In genomic region chr2:191607101-191607500, GRCh38 we compare ENCODE assay signal across 17 cellular contexts.
"Had no signal": no experiment of that assay in that cellular context is flagged by ENCODE, and none has a peak within 500 bp of the region (broad histone marks: within the 10 kb centered on the region; RNA-seq: fewer than 3 reads in every experiment).

No MANE protein-coding gene starts in this region.

- H3K27ac Mint-ChIP-seq: activated naive CD8-positive, alpha-beta T cell treated with anti-CD3 and anti-CD28 coated beads for 36 hours; memory B cell; nephron had no signal

- H3K36me3 Mint-ChIP-seq: activated naive CD8-positive, alpha-beta T cell treated with anti-CD3 and anti-CD28 coated beads for 36 hours; memory B cell had no signal

- H3K4me3 ChIP-seq: cardiac muscle cell, colonic mucosa, prostate gland, right lobe of liver, suprapubic skin, upper lobe of left lung had no signal

- H3K9me3 Mint-ChIP-seq: activated naive CD8-positive, alpha-beta T cell treated with anti-CD3 and anti-CD28 coated beads for 36 hours; activated T-cell treated with anti-CD3 and anti-CD28 coated beads, Interleukin-2, amount 50 U/mL, for 4 hours; memory B cell; nephron had no signal

- ATAC-seq: activated T-cell treated with anti-CD3 and anti-CD28 coated beads, Interleukin-2, amount 50 U/mL, for 4 hours had no signal

- DNase-seq: activated CD4-positive, alpha-beta T cell treated with anti-CD3 and anti-CD28 coated beads for 1 hour; activated CD4-positive, alpha-beta T cell treated with anti-CD3 and anti-CD28 coated beads, Interleukin-2, amount 50 U/mL, for 48 hours; activated effector memory CD4-positive, alpha-beta T cell treated with anti-CD3 and anti-CD28 coated beads, Interleukin-2, amount 50 U/mL, for 16 hours; activated naive CD8-positive, alpha-beta T cell treated with anti-CD3 and anti-CD28 coated beads for 36 hours; activated T-cell treated with anti-CD3 and anti-CD28 coated beads, Interleukin-2, amount 50 U/mL, for 4 hours; colonic mucosa; hippocampal formation; occipital lobe; right lobe of liver; stimulated activated CD4-positive, alpha-beta T cell treated with anti-CD3 and anti-CD28 coated beads, Interleukin-12 subunit alpha, Interleukin-12 subunit beta, amount 100 ng/mL, for 4 hours; stimulated activated naive CD4-positive, alpha-beta T cell treated with Interleukin-2 at 50 U/mL for 16 hours; upper lobe of left lung had no signal
